8 cellular contexts compared by ENCODE assay signal in the genomic region with DNA sequence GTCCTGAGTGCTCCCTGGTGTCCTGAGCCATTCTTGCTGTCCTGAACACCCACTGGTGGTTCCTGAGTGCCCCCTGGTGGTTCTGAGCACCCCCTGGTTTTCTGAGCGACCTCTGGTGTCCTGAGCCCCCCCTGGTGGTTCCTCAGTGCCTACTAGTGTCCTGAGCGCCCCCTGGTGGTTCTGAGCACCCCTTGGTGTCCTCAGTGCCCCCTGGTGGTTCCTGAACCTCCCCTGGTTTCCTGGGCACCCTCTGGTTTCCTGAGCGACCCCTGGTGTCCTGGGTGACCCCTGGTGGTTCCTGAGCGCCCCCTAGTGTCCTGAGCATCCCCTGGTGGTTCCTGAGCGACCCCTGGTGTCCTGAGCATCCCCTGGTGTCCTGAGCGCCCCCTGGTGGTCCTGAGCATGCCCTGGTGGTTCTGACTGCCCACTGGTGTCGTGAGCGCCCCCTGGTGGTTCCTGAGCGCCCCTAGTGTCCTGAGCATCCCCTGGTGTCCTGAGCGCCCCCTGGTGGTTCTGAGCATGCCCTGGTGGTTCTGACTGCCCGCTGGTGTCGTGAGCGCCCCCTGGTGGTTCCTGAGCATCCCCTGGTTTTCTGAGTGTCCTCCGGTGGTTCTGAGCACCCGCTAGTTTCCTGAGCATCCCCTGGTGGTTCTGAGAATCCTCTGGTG.
DNase-seq lines count a peak whose midpoint lies in the region; ATAC-seq and TF ChIP-seq lines count a peak whose summit lies in the region.

No MANE protein-coding gene starts in this region.

- ATAC-seq in GM19351 (IDR thresholded peaks at IDR 0.05; ENCODE audit: unreplicated experiment) (peak; percentile 71), HG03565 (IDR thresholded peaks at IDR 0.05; ENCODE audit: unreplicated experiment) (peak; percentile 66)
- peak; percentile 73 to 80 for ATAC-seq in naive thymus-derived CD8-positive, alpha-beta T cell

- H3K9me3 Mint-ChIP-seq in naive thymus-derived CD8-positive, alpha-beta T cell, result peaks cover 0 to 10% (median 0%) of the 10 kb centered on the region in 9 donors

- peak overlapping the region in 4 of 10 donors; percentile 15 to 76 (median 24) for H3K4me3 Mint-ChIP-seq in naive thymus-derived CD8-positive, alpha-beta T cell

- peak; percentile 62 for TF ChIP-seq CTCF in C4-2B (conservative IDR thresholded peaks at IDR 0.05)

- H3K27me3 Mint-ChIP-seq in naive thymus-derived CD8-positive, alpha-beta T cell, result no peaks in the 10 kb centered on the region

- no peak overlapping the region for H3K27ac ChIP-seq in C4-2B

- POLR2A ChIA-PET in naive thymus-derived CD8-positive, alpha-beta T cell (lab: Charles Lee), result no interaction called here

- H3K27ac Mint-ChIP-seq in naive thymus-derived CD8-positive, alpha-beta T cell, result peak overlapping the region in 4 of 10 donors; percentile 20 to 84 (median 79)

- H3K36me3 Mint-ChIP-seq in naive thymus-derived CD8-positive, alpha-beta T cell, result no peaks in the 10 kb centered on the region

- peaks cover 12 to 49% (median 29%) of the 10 kb centered on the region in 4 donors for H3K4me1 Mint-ChIP-seq in naive thymus-derived CD8-positive, alpha-beta T cell

- DNase-seq in UCSD-AML1 (lab: John Stamatoyannopoulos, UW; ENCODE audit: unreplicated experiment) (peak; percentile 93), cerebellar cortex (ENCODE audit: low spot score) (peak; percentile 39), DMS79 treated with DMSO at 0.1 percent for 48 hours (lab: John Stamatoyannopoulos, UW) (no peak), 8988T (no peak)
- DNase-seq in naive thymus-derived CD8-positive, alpha-beta T cell, result peak; percentile 45 to 87 (median 66)

Comparison
In these comparisons a context has a peak if more than half of its experiments do, and no peak if none do; other contexts are left out.
1. DNase-seq: peak in UCSD-AML1 (single experiment), cerebellar cortex (single experiment) and naive thymus-derived CD8-positive, alpha-beta T cell (10 of 10); none in DMS79 treated with DMSO at 0.1 percent for 48 hours (single experiment) and 8988T (single experiment).
2. Peak in every context shown above with its lines, with median percentiles within 50 percentile points of each other: ATAC-seq.